Comparison of ENCODE assay signal across 17 cellular contexts in the genomic region with DNA sequence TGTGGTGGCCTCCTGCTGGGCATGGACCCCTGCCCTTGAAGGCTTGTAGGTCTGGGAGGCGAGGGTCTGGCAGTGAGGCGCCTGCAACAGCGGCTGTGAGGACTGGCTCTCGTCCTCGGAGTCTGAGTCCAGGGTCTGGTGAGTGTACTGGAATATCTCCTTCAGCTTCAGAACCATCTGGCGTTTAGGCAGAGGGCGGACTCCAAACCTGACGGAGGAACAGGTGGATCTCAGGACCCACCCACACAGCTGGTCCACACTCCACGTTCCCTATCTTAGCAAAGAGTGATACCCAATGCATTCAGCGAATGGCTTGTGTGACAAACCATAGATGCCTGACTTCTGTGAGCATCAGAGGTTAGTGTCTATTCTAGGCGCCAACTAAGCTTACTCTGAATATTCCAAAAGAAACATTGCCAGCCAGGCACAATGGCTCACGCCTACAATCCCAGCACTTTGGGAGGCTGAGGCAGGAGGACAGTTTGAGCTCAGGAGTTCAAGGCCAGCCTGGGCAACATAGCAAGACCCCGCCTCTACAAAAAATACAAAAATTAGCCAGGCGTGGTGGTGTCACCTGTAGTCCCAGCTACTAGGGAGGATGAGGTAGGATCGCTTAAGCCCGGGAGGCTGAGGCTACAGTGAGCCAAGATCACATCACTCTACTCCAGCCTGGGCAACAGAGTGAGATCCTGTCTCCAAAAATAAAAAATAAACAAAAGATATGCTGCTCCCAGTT. TPM values are rescaled to one million over a fixed set of nuclear protein-coding genes. Genes with fewer than 3 reads are reported as not detected.
DNase-seq lines count a peak whose midpoint lies in the region; ATAC-seq, FAIRE-seq and TF ChIP-seq lines count a peak whose summit lies in the region.
"Had no signal": no experiment of that assay in that cellular context is flagged by ENCODE, and none has a peak within 500 bp of the region (broad histone marks: within the 10 kb centered on the region; RNA-seq: fewer than 3 reads in every experiment).

No MANE protein-coding gene starts in this region.

- H3K9ac ChIP-seq in HepG2 (ENCODE audit: insufficient read depth, low read depth, low read length) = no peak overlapping the region

- intact Hi-C loops in HepG2 (cut with micrococcal nuclease; ENCODE audit: unreplicated experiment) = no loop called here
- intact Hi-C loops in right lobe of liver (cut with DNase I) = no loop called here
- intact Hi-C loops in transverse colon (cut with DNase I; ENCODE audit: low total_unique reads) = no loop called here

- H3K4me3 ChIP-seq in HepG2 (replicated peaks in 1 of 3; ENCODE audit: insufficient read depth in 1 of 3, low read depth in 2 of 3, low read length in 3 of 3) (no peak overlapping the region), right lobe of liver (no peak overlapping the region), bronchial epithelial cell (ENCODE audit: low read depth, low read length) (no peak overlapping the region), transverse colon (no peak overlapping the region)
- H3K4me3 ChIP-seq: BLaER1 treated with 17β-estradiol and CSF1 and Interleukin-3, amounts not matched to agents 10 nM and 100 nM had no signal

- TF ChIP-seq RAD21 in HepG2 (CRISPR knock-in tag; IDR thresholded peaks at IDR 0.05) = no peak

- H3K36me3 ChIP-seq in HepG2 (replicated peaks in 1 of 2; ENCODE audit: control insufficient read depth in 1 of 2, insufficient read depth in 2 of 2, low read length in 2 of 2) (peaks cover 2 to 4% of the 10 kb centered on the region in 2 experiments; a peak in 1 of 5 replicates), right lobe of liver (no peaks in the 10 kb centered on the region), bronchial epithelial cell (ENCODE audit: control insufficient read depth, insufficient read depth, low read length) (no peaks in the 10 kb centered on the region), transverse colon (no peaks in the 10 kb centered on the region)

- no peak overlapping the region for H3K4me3 Mint-ChIP-seq in stimulated activated naive B cell treated with anti-CD40 and anti-IgM and Interleukin-4, amounts not matched to agents 10 μg/mL and 1 μg/mL and 100 μg/mL, for 72 hours
- H3K4me3 Mint-ChIP-seq in activated T-helper 17 cell treated with anti-CD3 and anti-CD28 coated beads, Interleukin-2, amount 50 U/mL, for 72 hours = no peak overlapping the region
- H3K4me3 Mint-ChIP-seq: B cell; CD8-positive, alpha-beta T cell; H9 had no signal

- BruUV-seq in HepG2 (replicated peaks; lab: Mats Ljungman, UMichigan) = no TSS peak

- TF ChIP-seq CTCF in HepG2 (CRISPR knock-in tag; IDR thresholded peaks at IDR 0.05) (no peak), right lobe of liver (IDR thresholded peaks at IDR 0.05) (no peak), bronchial epithelial cell (IDR thresholded peaks at IDR 0.05; ENCODE audit: insufficient read depth, low read length, severe bottlenecking) (no peak), transverse colon (IDR thresholded peaks at IDR 0.05) (no peak)

- DNase-seq in HepG2 (ENCODE audit: low spot score) (no peak), right lobe of liver (no peak), bronchial epithelial cell (ENCODE audit: low read depth) (no peak), transverse colon (no peak), mesenteric fat pad (ENCODE audit: low spot score) (no peak)
- DNase-seq in stimulated activated naive B cell treated with anti-CD40 and anti-IgM and Interleukin-4, amounts not matched to agents 10 μg/mL and 1 μg/mL and 100 μg/mL, for 72 hours = no peak
- DNase-seq: Calu3; CD8-positive, alpha-beta T cell; DMS79 treated with DMSO at 0.1 percent for 48 hours; GF-D8; GOT3; H9; IMR-90 had no signal

- H3K27me3 Mint-ChIP-seq in stimulated activated naive B cell treated with anti-CD40 and anti-IgM and Interleukin-4, amounts not matched to agents 10 μg/mL and 1 μg/mL and 100 μg/mL, for 72 hours = no peaks in the 10 kb centered on the region
- H3K27me3 Mint-ChIP-seq in activated T-helper 17 cell treated with anti-CD3 and anti-CD28 coated beads, Interleukin-2, amount 50 U/mL, for 72 hours = no peaks in the 10 kb centered on the region
- H3K27me3 Mint-ChIP-seq: B cell had no signal

- peak overlapping the region; percentile 56 for H3K27ac Mint-ChIP-seq in stimulated activated naive B cell treated with anti-CD40 and anti-IgM and Interleukin-4, amounts not matched to agents 10 μg/mL and 1 μg/mL and 100 μg/mL, for 72 hours
- H3K27ac Mint-ChIP-seq in activated T-helper 17 cell treated with anti-CD3 and anti-CD28 coated beads, Interleukin-2, amount 50 U/mL, for 72 hours = no peak overlapping the region
- H3K27ac Mint-ChIP-seq: B cell; CD8-positive, alpha-beta T cell; H9 had no signal

- H3K79me2 ChIP-seq in HepG2 (ENCODE audit: insufficient read depth, low read length) = no peaks in the 10 kb centered on the region

- 96% methylated on average over 13 of the region's 16 CpGs for WGBS in HepG2 (ENCODE audit: low lambda C conversion rate)
- 87% methylated on average over 3 of the region's 16 CpGs for WGBS in right lobe of liver (ENCODE audit: insufficient coverage, low coverage, low lambda C conversion rate, missing lambda C conversion rate)
- WGBS in transverse colon (ENCODE audit: low coverage in 1 of 2), 2 donors = 96 to 100% methylated on average over 1 to 16 of the region's 16 CpGs

- in situ Hi-C loops in HepG2 (cut with HindIII; ENCODE audit: extremely low pct_ligation_motif_present, low pct_unique_long_range_greater_than_20kb) (no loop called here), transverse colon (cut with MboI; ENCODE audit: low pct_ligation_motif_present in 1 of 4, low pct_unique_long_range_greater_than_20kb in 1 of 4, low sequenced_read_pairs in 3 of 4) (no loop called here)

- H3K4me1 ChIP-seq in HepG2 (ENCODE audit: insufficient read depth, low read length) = no peaks in the 10 kb centered on the region
- H3K4me1 ChIP-seq in right lobe of liver = no peaks in the 10 kb centered on the region
- no peaks in the 10 kb centered on the region for H3K4me1 ChIP-seq in transverse colon

- POLR2A ChIA-PET in HepG2 (lab: Yijun Ruan, JAX) = no interaction called here

- H2AFZ ChIP-seq in HepG2 (ENCODE audit: low read length) = no peak overlapping the region

- no peak for FAIRE-seq in HepG2 (lab: Jason Lieb, UNC)
- FAIRE-seq in bronchial epithelial cell (lab: Jason Lieb, UNC) = peak; percentile 13

- H3K27me3 ChIP-seq in HepG2 (ENCODE audit: control insufficient read depth in 1 of 2, insufficient read depth in 2 of 2, low read length in 2 of 2) = no peaks in the 10 kb centered on the region; a peak in 1 of 5 replicates
- H3K27me3 ChIP-seq in right lobe of liver = no peaks in the 10 kb centered on the region
- no peaks in the 10 kb centered on the region for H3K27me3 ChIP-seq in bronchial epithelial cell (ENCODE audit: control insufficient read depth, insufficient read depth, low read length)
- peaks cover under 1% of the 10 kb centered on the region for H3K27me3 ChIP-seq in transverse colon
- H3K27me3 ChIP-seq: BLaER1 treated with 17β-estradiol and CSF1 and Interleukin-3, amounts not matched to agents 10 nM and 100 nM had no signal

- H4K20me1 ChIP-seq in HepG2 (ENCODE audit: insufficient read depth, low read length) = no peaks in the 10 kb centered on the region

- ATAC-seq in HepG2 (no peak), right lobe of liver (no peak)
- no peak for ATAC-seq in stimulated activated naive B cell treated with anti-CD40 and anti-IgM and Interleukin-4, amounts not matched to agents 10 μg/mL and 1 μg/mL and 100 μg/mL, for 72 hours (replicated peaks)
- no peak for ATAC-seq in activated T-helper 17 cell treated with anti-CD3 and anti-CD28 coated beads, Interleukin-2, amount 50 U/mL, for 72 hours (replicated peaks)
- ATAC-seq: CD8-positive, alpha-beta T cell had no signal

- no peak overlapping the region for H3K4me2 ChIP-seq in HepG2 (ENCODE audit: low read depth, low read length)

- H3K27ac ChIP-seq in HepG2 (ENCODE audit: extremely low read length, insufficient read depth, low read length) (no peak overlapping the region), right lobe of liver (no peak overlapping the region), transverse colon (no peak overlapping the region)
- H3K27ac ChIP-seq: HL-60 had no signal

- peaks cover 26% of the 10 kb centered on the region in 2 donors for H3K4me1 Mint-ChIP-seq in stimulated activated naive B cell treated with anti-CD40 and anti-IgM and Interleukin-4, amounts not matched to agents 10 μg/mL and 1 μg/mL and 100 μg/mL, for 72 hours
- H3K4me1 Mint-ChIP-seq in activated T-helper 17 cell treated with anti-CD3 and anti-CD28 coated beads, Interleukin-2, amount 50 U/mL, for 72 hours = peaks cover 5% of the 10 kb centered on the region

- TF ChIP-seq POLR2A in HepG2 (IDR thresholded peaks at IDR 0.05; ENCODE audit: insufficient read depth in 1 of 2, low read depth in 2 of 2, low read length in 2 of 2) (no peak), right lobe of liver (IDR thresholded peaks at IDR 0.05) (no peak), transverse colon (IDR thresholded peaks at IDR 0.05) (no peak)

- TF ChIP-seq EP300 in HepG2 (IDR thresholded peaks at IDR 0.05; ENCODE audit: low read depth in 2 of 2, low read length in 2 of 2) (no peak), HepG2 (CRISPR knock-in tag; IDR thresholded peaks at IDR 0.05; ENCODE audit: borderline replicate concordance) (no peak), transverse colon (IDR thresholded peaks at IDR 0.05; ENCODE audit: low read depth) (no peak)

- H3K36me3 Mint-ChIP-seq in stimulated activated naive B cell treated with anti-CD40 and anti-IgM and Interleukin-4, amounts not matched to agents 10 μg/mL and 1 μg/mL and 100 μg/mL, for 72 hours = peaks cover 19 to 38% of the 10 kb centered on the region in 2 donors
- H3K36me3 Mint-ChIP-seq in activated T-helper 17 cell treated with anti-CD3 and anti-CD28 coated beads, Interleukin-2, amount 50 U/mL, for 72 hours (ENCODE audit: low read depth) = peaks cover 8% of the 10 kb centered on the region

- H3K9me3 ChIP-seq in HepG2 (ENCODE audit: low read length) = no peaks in the 10 kb centered on the region
- no peaks in the 10 kb centered on the region for H3K9me3 ChIP-seq in right lobe of liver
- no peaks in the 10 kb centered on the region for H3K9me3 ChIP-seq in transverse colon
- H3K9me3 ChIP-seq: BLaER1 treated with 17β-estradiol and CSF1 and Interleukin-3, amounts not matched to agents 10 nM and 100 nM had no signal

- CTCF ChIA-PET in HepG2 (lab: Yijun Ruan, JAX; ENCODE audit: low intra/inter-chr PET ratio, low total read pairs) = no interaction called here

- H3K9me3 Mint-ChIP-seq in stimulated activated naive B cell treated with anti-CD40 and anti-IgM and Interleukin-4, amounts not matched to agents 10 μg/mL and 1 μg/mL and 100 μg/mL, for 72 hours = no peaks in the 10 kb centered on the region
- H3K9me3 Mint-ChIP-seq in activated T-helper 17 cell treated with anti-CD3 and anti-CD28 coated beads, Interleukin-2, amount 50 U/mL, for 72 hours = no peaks in the 10 kb centered on the region
- H3K9me3 Mint-ChIP-seq: CD8-positive, alpha-beta T cell; H9 had no signal

RNA-seq across cellular contexts. Expression of a gene that starts 6.3 kb away (rescaled TPM):
- total RNA-seq in HepG2 (2016; rRNA removed; fragmentation: Illumina TruSeq; extraction: Trizol) (not detected in 2 replicates), right lobe of liver (1 to 10 TPM in 1 of 6 experiments, under 1 TPM in 5; 0.53 to 1.2 (median 0.64) TPM), bronchial epithelial cell (not detected in 2 replicates), transverse colon (10 to 100 TPM in 1 of 4 donors, 1 to 10 TPM in 3; 2.3 to 12.3 (median 5.1) TPM), mesenteric fat pad (1.2 TPM)
- total RNA-seq in HepG2 (2016; cell fraction: cytosol; rRNA removed; fragmentation: Illumina TruSeq; extraction: Trizol; ENCODE audit: low read depth) = not detected in 2 replicates
- 0.09 TPM in 1 of 2 replicates, not detected in the other for total RNA-seq in HepG2 (2016; cell fraction: insoluble cytoplasmic fraction; rRNA removed; fragmentation: Illumina TruSeq; extraction: Trizol)
- not detected in 2 replicates for total RNA-seq in HepG2 (2016; cell fraction: membrane; rRNA removed; fragmentation: Illumina TruSeq; extraction: Trizol)
- total RNA-seq in HepG2 (2016; cell fraction: nucleus; rRNA removed; fragmentation: Illumina TruSeq; extraction: Trizol) = not detected in 2 replicates
- 0.01 TPM in 1 of 2 replicates, not detected in the other for polyA plus RNA-seq in HepG2 (2011; rRNA removed)
- not detected in 2 replicates for polyA plus RNA-seq in HepG2 (2011; cell fraction: cytosol; rRNA removed)
- 0.02 TPM in 1 of 2 replicates, not detected in the other for polyA plus RNA-seq in HepG2 (2011; cell fraction: nucleus; rRNA removed)
- 0.09 and 0.11 TPM in 2 replicates for polyA plus RNA-seq in HepG2 (2012)
- polyA plus RNA-seq in HepG2 (2016; cell fraction: cytosol; fragmentation: Illumina TruSeq; extraction: Trizol; ENCODE audit: low read depth) = not detected in 2 replicates
- polyA plus RNA-seq in HepG2 (2016; cell fraction: insoluble cytoplasmic fraction; fragmentation: Illumina TruSeq; extraction: Trizol; ENCODE audit: low read depth) = not detected in 2 replicates
- polyA plus RNA-seq in HepG2 (2016; cell fraction: membrane; fragmentation: Illumina TruSeq; extraction: Trizol; ENCODE audit: low read depth) = not detected in 2 replicates
- not detected in 2 replicates for polyA plus RNA-seq in HepG2 (2016; cell fraction: nucleus; fragmentation: Illumina TruSeq; extraction: Trizol; ENCODE audit: insufficient read depth, low read depth)
- polyA minus RNA-seq in HepG2 (2011; rRNA and poly(A)+ RNA removed; ENCODE audit: low replicate concordance) = 0.07 TPM in 1 of 2 replicates, not detected in the other
- not detected in 2 replicates for polyA minus RNA-seq in HepG2 (2011; cell fraction: cytosol; rRNA and poly(A)+ RNA removed)
- polyA minus RNA-seq in HepG2 (2011; cell fraction: nucleus; rRNA and poly(A)+ RNA removed) = not detected in 2 replicates
- total RNA-seq in activated T-helper 17 cell treated with anti-CD3 and anti-CD28 coated beads, Interleukin-2, amount 50 U/mL, for 72 hours = 10 to 100 TPM; 36.8 to 49.1 TPM
- total RNA-seq: IMR-90 had no signal
- polyA plus RNA-seq: IMR-90 had no signal

RNA-seq across cellular contexts. Expression of a gene that starts 27.9 kb away (rescaled TPM):
- total RNA-seq in HepG2 (2016; rRNA removed; fragmentation: Illumina TruSeq; extraction: Trizol) (2.5 and 3.6 TPM in 2 replicates), right lobe of liver (1 to 10 TPM; 1.8 to 2.9 (median 2.2) TPM), bronchial epithelial cell (1.3 and 2.4 TPM in 2 replicates), transverse colon (10 to 100 TPM in 1 of 4 donors, 1 to 10 TPM in 3; 3.0 to 11.5 (median 4.9) TPM), mesenteric fat pad (4.4 TPM)
- total RNA-seq in HepG2 (2016; cell fraction: cytosol; rRNA removed; fragmentation: Illumina TruSeq; extraction: Trizol; ENCODE audit: low read depth) = 0.97 and 1.0 TPM in 2 replicates
- total RNA-seq in HepG2 (2016; cell fraction: insoluble cytoplasmic fraction; rRNA removed; fragmentation: Illumina TruSeq; extraction: Trizol) = 2.1 and 3.8 TPM in 2 replicates
- total RNA-seq in HepG2 (2016; cell fraction: membrane; rRNA removed; fragmentation: Illumina TruSeq; extraction: Trizol) = 1.3 and 1.6 TPM in 2 replicates
- 7.6 and 7.9 TPM in 2 replicates for total RNA-seq in HepG2 (2016; cell fraction: nucleus; rRNA removed; fragmentation: Illumina TruSeq; extraction: Trizol)
- polyA plus RNA-seq in HepG2 (2011; rRNA removed) = 1.1 and 1.3 TPM in 2 replicates
- polyA plus RNA-seq in HepG2 (2011; cell fraction: cytosol; rRNA removed) = 0.40 and 0.46 TPM in 2 replicates
- 5.4 and 5.9 TPM in 2 replicates for polyA plus RNA-seq in HepG2 (2011; cell fraction: nucleus; rRNA removed)
- 0.97 and 1.2 TPM in 2 replicates for polyA plus RNA-seq in HepG2 (2012)
- 0.16 and 0.18 TPM in 2 replicates for polyA plus RNA-seq in HepG2 (2016; cell fraction: cytosol; fragmentation: Illumina TruSeq; extraction: Trizol; ENCODE audit: low read depth)
- 1.1 and 1.7 TPM in 2 replicates for polyA plus RNA-seq in HepG2 (2016; cell fraction: insoluble cytoplasmic fraction; fragmentation: Illumina TruSeq; extraction: Trizol; ENCODE audit: low read depth)
- polyA plus RNA-seq in HepG2 (2016; cell fraction: membrane; fragmentation: Illumina TruSeq; extraction: Trizol; ENCODE audit: low read depth) = 0.21 and 0.31 TPM in 2 replicates
- polyA plus RNA-seq in HepG2 (2016; cell fraction: nucleus; fragmentation: Illumina TruSeq; extraction: Trizol; ENCODE audit: insufficient read depth, low read depth) = 12.5 and 14.1 TPM in 2 replicates
- 1.5 and 3.9 TPM in 2 replicates for polyA minus RNA-seq in HepG2 (2011; rRNA and poly(A)+ RNA removed; ENCODE audit: low replicate concordance)
- 0.89 and 1.1 TPM in 2 replicates for polyA minus RNA-seq in HepG2 (2011; cell fraction: cytosol; rRNA and poly(A)+ RNA removed)
- 4.4 and 5.1 TPM in 2 replicates for polyA minus RNA-seq in HepG2 (2011; cell fraction: nucleus; rRNA and poly(A)+ RNA removed)
- total RNA-seq in activated T-helper 17 cell treated with anti-CD3 and anti-CD28 coated beads, Interleukin-2, amount 50 U/mL, for 72 hours = 10 to 100 TPM; 10.8 to 14.5 TPM
